In genomic region chr16:23148166-23148512, GRCh38 we compare ENCODE assay signal across 8 cellular contexts. TPM values are rescaled to one million over a fixed set of nuclear protein-coding genes. Genes with fewer than 3 reads are reported as not detected.
DNase-seq lines count a peak whose midpoint lies in the region; ATAC-seq and TF ChIP-seq lines count a peak whose summit lies in the region.

No MANE protein-coding gene starts in this region.

- peaks cover 9% of the 10 kb centered on the region for H3K4me1 ChIP-seq in CD8-positive, alpha-beta memory T cell (ENCODE audit: insufficient read depth, low read length)
- H3K4me1 ChIP-seq in PC-9 (replicated peaks; ENCODE audit: insufficient read depth), result peaks cover 30% of the 10 kb centered on the region
- H3K4me1 ChIP-seq in ovary (ENCODE audit: insufficient read depth), result peaks cover 3% of the 10 kb centered on the region

- peaks cover 0 to 5% of the 10 kb centered on the region in 2 donors for H3K27me3 Mint-ChIP-seq in CD8-positive, alpha-beta memory T cell

- peak overlapping the region; percentile 83 for H3K4me2 ChIP-seq in PC-9

- H3K79me2 ChIP-seq in PC-9 (ENCODE audit: low read depth), result peaks cover 50% of the 10 kb centered on the region

- peaks cover 16 to 27% (median 21%) of the 10 kb centered on the region in 3 donors for H3K4me1 Mint-ChIP-seq in CD8-positive, alpha-beta memory T cell

- H3K27ac ChIP-seq in CD8-positive, alpha-beta memory T cell (ENCODE audit: low read depth, low read length), result no peak overlapping the region
- H3K27ac ChIP-seq in PC-9 (no peak overlapping the region), ovary (no peak overlapping the region)

- no peak for TF ChIP-seq POLR2A in ovary (IDR thresholded peaks at IDR 0.05)

- ATAC-seq in GM19452 (IDR thresholded peaks at IDR 0.05; ENCODE audit: unreplicated experiment), result no peak
- ATAC-seq in HG03439 (IDR thresholded peaks at IDR 0.05; ENCODE audit: unreplicated experiment), result no peak

- POLR2A ChIA-PET in CD8-positive, alpha-beta memory T cell (lab: Charles Lee), result interaction anchor here (0.5 kb wide), 1 partner anchor 26 kb away, joined by 3 read pairs; no protein-coding TSS in a partner anchor
- POLR2A ChIA-PET in PC-9 (lab: Charles Lee; ENCODE audit: unreplicated experiment), result no interaction called here

- peak overlapping the region in 7 of 8 donors; percentile 45 to 87 (median 72) for H3K27ac Mint-ChIP-seq in CD8-positive, alpha-beta memory T cell

- TF ChIP-seq CTCF in PC-9 (conservative IDR thresholded peaks at IDR 0.05), result no peak
- no peak for TF ChIP-seq CTCF in epithelial cell of esophagus (IDR thresholded peaks at IDR 0.05; ENCODE audit: insufficient read depth, low read depth, low read length, missing control alignments)
- TF ChIP-seq CTCF in ovary (IDR thresholded peaks at IDR 0.05), result no peak

- no peaks in the 10 kb centered on the region; the same call in 1 of the 2 replicates for H4K20me1 ChIP-seq in PC-9 (ENCODE audit: insufficient read depth)

- DNase-seq in CD8-positive, alpha-beta memory T cell, result no peak
- DNase-seq in PC-9, result no peak
- DNase-seq in epithelial cell of esophagus (ENCODE audit: low read depth), result peak; percentile 57
- no peak for DNase-seq in ovary
- DNase-seq in T1000 (lab: John Stamatoyannopoulos, UW), result no peak
- no peak for DNase-seq in stimulated activated CD4-positive, alpha-beta T cell treated with anti-CD3 and anti-CD28 coated beads, Interleukin-4, amount 100 ng/mL, for 1 hour

- H3K4me3 ChIP-seq in CD8-positive, alpha-beta memory T cell (ENCODE audit: low read length), result peak overlapping the region; percentile 66
- H3K4me3 ChIP-seq in PC-9 (peak overlapping the region; percentile 71), epithelial cell of esophagus (ENCODE audit: low read length) (peak overlapping the region; percentile 82), ovary (peak overlapping the region; percentile 44)

- H3K9me3 Mint-ChIP-seq in CD8-positive, alpha-beta memory T cell, result no peaks in the 10 kb centered on the region

- intact Hi-C loops in PC-9 (cut with micrococcal nuclease; ENCODE audit: unreplicated experiment) (no loop called here), ovary (cut with DNase I) (no loop called here)

- no peaks in the 10 kb centered on the region for H3F3A ChIP-seq in PC-9 (ENCODE audit: insufficient read depth, low read depth)

- H3K27me3 ChIP-seq in CD8-positive, alpha-beta memory T cell (ENCODE audit: insufficient read depth, low read length, poor library complexity, severe bottlenecking), result no peaks in the 10 kb centered on the region
- H3K27me3 ChIP-seq in PC-9 (ENCODE audit: insufficient read depth, low read depth) (no peaks in the 10 kb centered on the region), ovary (no peaks in the 10 kb centered on the region)

- H3K36me3 ChIP-seq in CD8-positive, alpha-beta memory T cell (ENCODE audit: insufficient read depth, low read length), result no peaks in the 10 kb centered on the region
- H3K36me3 ChIP-seq in PC-9 (ENCODE audit: low read depth) (no peaks in the 10 kb centered on the region), ovary (no peaks in the 10 kb centered on the region)

- peak overlapping the region; percentile 85 for H2AFZ ChIP-seq in PC-9

- TF ChIP-seq EP300 in ovary (IDR thresholded peaks at IDR 0.05), result no peak

- H3K36me3 Mint-ChIP-seq in CD8-positive, alpha-beta memory T cell, result peaks cover 0 to 7% (median 0%) of the 10 kb centered on the region in 3 donors

- BruUV-seq in PC-9 (replicated peaks; lab: Mats Ljungman, UMichigan), result no TSS peak

- H3K9me2 ChIP-seq in PC-9 (ENCODE audit: insufficient read depth), result no peaks in the 10 kb centered on the region

- 45 to 50% (median 49%) methylated on average over 7 of the region's 7 CpGs for WGBS in ovary, 3 donors

- CTCF ChIA-PET in CD8-positive, alpha-beta memory T cell (lab: Charles Lee), result interaction anchor here (0.8 kb wide), 1 partner anchor 73 kb away, joined by 3 read pairs; no protein-coding TSS in a partner anchor
- CTCF ChIA-PET in PC-9 (lab: Charles Lee), result no interaction called here

- peak overlapping the region; percentile 85 to 97 (median 93) for H3K4me3 Mint-ChIP-seq in CD8-positive, alpha-beta memory T cell

- H3K9me3 ChIP-seq in CD8-positive, alpha-beta memory T cell (ENCODE audit: low read length), result no peaks in the 10 kb centered on the region
- no peaks in the 10 kb centered on the region for H3K9me3 ChIP-seq in PC-9 (ENCODE audit: insufficient read depth, low read depth)
- H3K9me3 ChIP-seq in ovary, result no peaks in the 10 kb centered on the region

RNA-seq across cellular contexts. Expression of gene USP31, which starts 1.1 kb away (rescaled TPM):
- total RNA-seq in CD8-positive, alpha-beta memory T cell, result 1 to 10 TPM; 8.2 to 9.7 TPM
- polyA plus RNA-seq in CD8-positive, alpha-beta memory T cell, result 0.87 TPM
- total RNA-seq in PC-9 (2021) (9.1 and 12.1 TPM in 2 replicates), ovary (10 to 100 TPM in 1 of 7 donors, 1 to 10 TPM in 6; 2.5 to 10.6 (median 7.5) TPM)
- polyA plus RNA-seq in ovary, result 1 to 10 TPM; 1.5 to 3.3 TPM

RNA-seq across cellular contexts. Expression of gene SCNN1G, which starts 34.4 kb away (rescaled TPM):
- not detected for total RNA-seq in CD8-positive, alpha-beta memory T cell
- polyA plus RNA-seq in CD8-positive, alpha-beta memory T cell, result not detected
- total RNA-seq in PC-9 (2021), result not detected in 2 replicates
- total RNA-seq in ovary, result 1 to 10 TPM in 2 of 7 donors, under 1 TPM in 2, not detected in 3; 0.05 to 2.6 (median 1.0) TPM
- under 1 TPM in 1 of 2 donors, not detected in 1; 0.02 TPM for polyA plus RNA-seq in ovary
